In the genomic region with DNA sequence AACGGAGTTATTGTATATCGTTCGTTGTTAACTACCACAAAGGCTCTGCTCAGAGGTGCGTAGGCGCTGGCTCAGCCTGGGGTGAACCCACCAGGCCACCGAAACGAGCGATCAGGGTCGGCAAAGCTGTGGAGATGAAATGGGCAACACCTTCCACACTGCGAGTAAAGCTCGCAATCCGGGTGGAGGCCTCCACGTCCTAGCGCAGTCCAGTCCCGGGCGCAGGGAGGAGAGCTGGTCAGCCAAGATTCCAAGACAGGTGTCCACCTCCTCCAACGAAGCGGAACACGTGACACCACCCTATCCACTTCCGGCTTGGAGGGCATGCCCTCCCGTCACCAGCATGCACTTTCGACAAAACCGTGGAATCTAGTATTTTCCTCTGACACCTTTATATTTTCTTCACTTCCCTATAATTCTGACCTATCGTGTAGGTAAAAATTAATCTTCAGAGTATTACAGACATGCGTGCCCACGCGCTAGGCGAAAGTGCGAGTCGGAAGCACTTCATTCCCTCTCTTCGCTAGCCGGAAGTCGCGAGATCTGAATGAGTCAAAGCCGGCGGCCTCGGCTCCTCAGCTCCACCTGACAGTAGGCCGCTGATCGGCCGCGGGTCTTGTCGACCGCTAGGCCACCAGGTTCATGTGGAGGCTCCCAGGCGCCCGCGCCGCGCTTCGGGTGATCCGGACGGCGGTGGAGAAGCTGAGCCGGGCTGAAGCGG, we compare ENCODE assay signal across 1 cellular context.
A peak's percentile ranks its signal among the peaks of the same experiment; 100 is the strongest.
TF ChIP-seq lines count a peak whose summit lies in the region.

A gene with protein sequence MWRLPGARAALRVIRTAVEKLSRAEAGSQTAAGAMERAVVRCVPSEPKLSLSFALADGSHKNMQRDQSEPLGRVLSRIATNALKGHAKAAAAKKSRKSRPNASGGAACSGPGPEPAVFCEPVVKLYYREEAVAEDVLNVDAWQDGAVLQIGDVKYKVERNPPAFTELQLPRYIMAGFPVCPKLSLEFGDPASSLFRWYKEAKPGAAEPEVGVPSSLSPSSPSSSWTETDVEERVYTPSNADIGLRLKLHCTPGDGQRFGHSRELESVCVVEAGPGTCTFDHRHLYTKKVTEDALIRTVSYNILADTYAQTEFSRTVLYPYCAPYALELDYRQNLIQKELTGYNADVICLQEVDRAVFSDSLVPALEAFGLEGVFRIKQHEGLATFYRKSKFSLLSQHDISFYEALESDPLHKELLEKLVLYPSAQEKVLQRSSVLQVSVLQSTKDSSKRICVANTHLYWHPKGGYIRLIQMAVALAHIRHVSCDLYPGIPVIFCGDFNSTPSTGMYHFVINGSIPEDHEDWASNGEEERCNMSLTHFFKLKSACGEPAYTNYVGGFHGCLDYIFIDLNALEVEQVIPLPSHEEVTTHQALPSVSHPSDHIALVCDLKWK (plus strand): TSS at position 537 of the 721 bp plus-strand sequence. CDS start 106 bp downstream, at position 643.

TF ChIP-seq in K562, 482 proteins besides CTCF, POLR2A, EP300 and RAD21 (continued from another document and continues in another):
- TF ChIP-seq, protein P1, sequence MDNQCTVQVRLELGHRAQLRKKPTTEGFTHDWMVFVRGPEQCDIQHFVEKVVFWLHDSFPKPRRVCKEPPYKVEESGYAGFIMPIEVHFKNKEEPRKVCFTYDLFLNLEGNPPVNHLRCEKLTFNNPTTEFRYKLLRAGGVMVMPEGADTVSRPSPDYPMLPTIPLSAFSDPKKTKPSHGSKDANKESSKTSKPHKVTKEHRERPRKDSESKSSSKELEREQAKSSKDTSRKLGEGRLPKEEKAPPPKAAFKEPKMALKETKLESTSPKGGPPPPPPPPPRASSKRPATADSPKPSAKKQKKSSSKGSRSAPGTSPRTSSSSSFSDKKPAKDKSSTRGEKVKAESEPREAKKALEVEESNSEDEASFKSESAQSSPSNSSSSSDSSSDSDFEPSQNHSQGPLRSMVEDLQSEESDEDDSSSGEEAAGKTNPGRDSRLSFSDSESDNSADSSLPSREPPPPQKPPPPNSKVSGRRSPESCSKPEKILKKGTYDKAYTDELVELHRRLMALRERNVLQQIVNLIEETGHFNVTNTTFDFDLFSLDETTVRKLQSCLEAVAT (IDR thresholded peaks at IDR 0.05), result peak in 1 of 2 experiments; percentile 90; a peak in 2 of 4 replicates
- TF ChIP-seq MTF1 (CRISPR knock-in tag; IDR thresholded peaks at IDR 0.05; ENCODE audit: borderline replicate concordance) (no peak), HDAC6 (IDR thresholded peaks at IDR 0.05; ENCODE audit: low read depth, low read length) (no peak), POLR2H (tag; IDR thresholded peaks at IDR 0.05; ENCODE audit: low read depth) (peak; percentile 69), HDAC8 (tag; IDR thresholded peaks at IDR 0.05) (peak; percentile 80), GABPB1 (CRISPR knock-in tag; IDR thresholded peaks at IDR 0.05) (peak; percentile 95), TEAD2 (tag; IDR thresholded peaks at IDR 0.05) (no peak), ZNF124 (CRISPR knock-in tag; IDR thresholded peaks at IDR 0.05) (no peak), NFE2 (IDR thresholded peaks at IDR 0.05; ENCODE audit: low read depth) (no peak), KLF6 (CRISPR knock-in tag; IDR thresholded peaks at IDR 0.05; ENCODE audit: borderline replicate concordance) (no peak), HMG20B (CRISPR knock-in tag; IDR thresholded peaks at IDR 0.05) (no peak), TRIM28 (IDR thresholded peaks at IDR 0.05) (peak; percentile 57; the same call in 1 of the 2 replicates), CTBP1 (IDR thresholded peaks at IDR 0.05; ENCODE audit: borderline replicate concordance) (no peak; the same call in 1 of the 2 replicates), ILK (tag; IDR thresholded peaks at IDR 0.05; ENCODE audit: borderline replicate concordance, low read depth) (0 out of 2 replicates have a peak, but pooled peaks have one; percentile 21), KDM5B (IDR thresholded peaks at IDR 0.05; ENCODE audit: insufficient replicate concordance, low read depth, low read length) (peak; percentile 86), SP2 (IDR thresholded peaks at IDR 0.05; ENCODE audit: extremely low read depth, low read depth, low read length, poor library complexity, severe bottlenecking) (no peak), DMBX1 (CRISPR knock-in tag; IDR thresholded peaks at IDR 0.05; ENCODE audit: borderline replicate concordance) (peak; percentile 87), LEF1 (IDR thresholded peaks at IDR 0.05) (no peak), ZSCAN29 (IDR thresholded peaks at IDR 0.05) (no peak), ZNF583 (CRISPR knock-in tag; IDR thresholded peaks at IDR 0.05) (0 out of 2 replicates have a peak, but pooled peaks have one; percentile 68), MCM2 (IDR thresholded peaks at IDR 0.05; ENCODE audit: low read depth) (no peak), TRIM24 (IDR thresholded peaks at IDR 0.05) (peak; percentile 82 to 87), ESRRB (CRISPR knock-in tag; IDR thresholded peaks at IDR 0.05; ENCODE audit: borderline replicate concordance) (no peak), KLF13 (tag; IDR thresholded peaks at IDR 0.05; ENCODE audit: borderline replicate concordance, low read depth) (no peak), ZFPM2 (CRISPR knock-in tag; IDR thresholded peaks at IDR 0.05) (no peak), GABPA (tag; conservative IDR thresholded peaks at IDR 0.05; ENCODE audit: low read depth) (peak; percentile 96), SMC3 (conservative IDR thresholded peaks at IDR 0.05; ENCODE audit: insufficient read depth, low read depth, low read length) (no peak), BDP1 (IDR thresholded peaks at IDR 0.05; ENCODE audit: insufficient read depth, insufficient read length) (no peak), ARHGAP35 (IDR thresholded peaks at IDR 0.05; ENCODE audit: partially characterized antibody) (no peak)
- TF ChIP-seq, protein P2, sequence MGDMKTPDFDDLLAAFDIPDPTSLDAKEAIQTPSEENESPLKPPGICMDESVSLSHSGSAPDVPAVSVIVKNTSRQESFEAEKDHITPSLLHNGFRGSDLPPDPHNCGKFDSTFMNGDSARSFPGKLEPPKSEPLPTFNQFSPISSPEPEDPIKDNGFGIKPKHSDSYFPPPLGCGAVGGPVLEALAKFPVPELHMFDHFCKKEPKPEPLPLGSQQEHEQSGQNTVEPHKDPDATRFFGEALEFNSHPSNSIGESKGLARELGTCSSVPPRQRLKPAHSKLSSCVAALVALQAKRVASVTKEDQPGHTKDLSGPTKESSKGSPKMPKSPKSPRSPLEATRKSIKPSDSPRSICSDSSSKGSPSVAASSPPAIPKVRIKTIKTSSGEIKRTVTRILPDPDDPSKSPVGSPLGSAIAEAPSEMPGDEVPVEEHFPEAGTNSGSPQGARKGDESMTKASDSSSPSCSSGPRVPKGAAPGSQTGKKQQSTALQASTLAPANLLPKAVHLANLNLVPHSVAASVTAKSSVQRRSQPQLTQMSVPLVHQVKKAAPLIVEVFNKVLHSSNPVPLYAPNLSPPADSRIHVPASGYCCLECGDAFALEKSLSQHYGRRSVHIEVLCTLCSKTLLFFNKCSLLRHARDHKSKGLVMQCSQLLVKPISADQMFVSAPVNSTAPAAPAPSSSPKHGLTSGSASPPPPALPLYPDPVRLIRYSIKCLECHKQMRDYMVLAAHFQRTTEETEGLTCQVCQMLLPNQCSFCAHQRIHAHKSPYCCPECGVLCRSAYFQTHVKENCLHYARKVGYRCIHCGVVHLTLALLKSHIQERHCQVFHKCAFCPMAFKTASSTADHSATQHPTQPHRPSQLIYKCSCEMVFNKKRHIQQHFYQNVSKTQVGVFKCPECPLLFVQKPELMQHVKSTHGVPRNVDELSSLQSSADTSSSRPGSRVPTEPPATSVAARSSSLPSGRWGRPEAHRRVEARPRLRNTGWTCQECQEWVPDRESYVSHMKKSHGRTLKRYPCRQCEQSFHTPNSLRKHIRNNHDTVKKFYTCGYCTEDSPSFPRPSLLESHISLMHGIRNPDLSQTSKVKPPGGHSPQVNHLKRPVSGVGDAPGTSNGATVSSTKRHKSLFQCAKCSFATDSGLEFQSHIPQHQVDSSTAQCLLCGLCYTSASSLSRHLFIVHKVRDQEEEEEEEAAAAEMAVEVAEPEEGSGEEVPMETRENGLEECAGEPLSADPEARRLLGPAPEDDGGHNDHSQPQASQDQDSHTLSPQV (IDR thresholded peaks at IDR 0.05), result peak; percentile 98
- TF ChIP-seq, protein P3, sequence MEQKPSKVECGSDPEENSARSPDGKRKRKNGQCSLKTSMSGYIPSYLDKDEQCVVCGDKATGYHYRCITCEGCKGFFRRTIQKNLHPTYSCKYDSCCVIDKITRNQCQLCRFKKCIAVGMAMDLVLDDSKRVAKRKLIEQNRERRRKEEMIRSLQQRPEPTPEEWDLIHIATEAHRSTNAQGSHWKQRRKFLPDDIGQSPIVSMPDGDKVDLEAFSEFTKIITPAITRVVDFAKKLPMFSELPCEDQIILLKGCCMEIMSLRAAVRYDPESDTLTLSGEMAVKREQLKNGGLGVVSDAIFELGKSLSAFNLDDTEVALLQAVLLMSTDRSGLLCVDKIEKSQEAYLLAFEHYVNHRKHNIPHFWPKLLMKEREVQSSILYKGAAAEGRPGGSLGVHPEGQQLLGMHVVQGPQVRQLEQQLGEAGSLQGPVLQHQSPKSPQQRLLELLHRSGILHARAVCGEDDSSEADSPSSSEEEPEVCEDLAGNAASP (IDR thresholded peaks at IDR 0.05), result no peak
- TF ChIP-seq, protein P4, sequence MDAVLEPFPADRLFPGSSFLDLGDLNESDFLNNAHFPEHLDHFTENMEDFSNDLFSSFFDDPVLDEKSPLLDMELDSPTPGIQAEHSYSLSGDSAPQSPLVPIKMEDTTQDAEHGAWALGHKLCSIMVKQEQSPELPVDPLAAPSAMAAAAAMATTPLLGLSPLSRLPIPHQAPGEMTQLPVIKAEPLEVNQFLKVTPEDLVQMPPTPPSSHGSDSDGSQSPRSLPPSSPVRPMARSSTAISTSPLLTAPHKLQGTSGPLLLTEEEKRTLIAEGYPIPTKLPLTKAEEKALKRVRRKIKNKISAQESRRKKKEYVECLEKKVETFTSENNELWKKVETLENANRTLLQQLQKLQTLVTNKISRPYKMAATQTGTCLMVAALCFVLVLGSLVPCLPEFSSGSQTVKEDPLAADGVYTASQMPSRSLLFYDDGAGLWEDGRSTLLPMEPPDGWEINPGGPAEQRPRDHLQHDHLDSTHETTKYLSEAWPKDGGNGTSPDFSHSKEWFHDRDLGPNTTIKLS (IDR thresholded peaks at IDR 0.05; ENCODE audit: borderline replicate concordance, low read depth), result peak; percentile 84
- TF ChIP-seq, protein P5, sequence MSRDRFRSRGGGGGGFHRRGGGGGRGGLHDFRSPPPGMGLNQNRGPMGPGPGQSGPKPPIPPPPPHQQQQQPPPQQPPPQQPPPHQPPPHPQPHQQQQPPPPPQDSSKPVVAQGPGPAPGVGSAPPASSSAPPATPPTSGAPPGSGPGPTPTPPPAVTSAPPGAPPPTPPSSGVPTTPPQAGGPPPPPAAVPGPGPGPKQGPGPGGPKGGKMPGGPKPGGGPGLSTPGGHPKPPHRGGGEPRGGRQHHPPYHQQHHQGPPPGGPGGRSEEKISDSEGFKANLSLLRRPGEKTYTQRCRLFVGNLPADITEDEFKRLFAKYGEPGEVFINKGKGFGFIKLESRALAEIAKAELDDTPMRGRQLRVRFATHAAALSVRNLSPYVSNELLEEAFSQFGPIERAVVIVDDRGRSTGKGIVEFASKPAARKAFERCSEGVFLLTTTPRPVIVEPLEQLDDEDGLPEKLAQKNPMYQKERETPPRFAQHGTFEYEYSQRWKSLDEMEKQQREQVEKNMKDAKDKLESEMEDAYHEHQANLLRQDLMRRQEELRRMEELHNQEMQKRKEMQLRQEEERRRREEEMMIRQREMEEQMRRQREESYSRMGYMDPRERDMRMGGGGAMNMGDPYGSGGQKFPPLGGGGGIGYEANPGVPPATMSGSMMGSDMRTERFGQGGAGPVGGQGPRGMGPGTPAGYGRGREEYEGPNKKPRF (IDR thresholded peaks at IDR 0.05; ENCODE audit: low read depth, low read length), result no peak
- TF ChIP-seq, protein P6, sequence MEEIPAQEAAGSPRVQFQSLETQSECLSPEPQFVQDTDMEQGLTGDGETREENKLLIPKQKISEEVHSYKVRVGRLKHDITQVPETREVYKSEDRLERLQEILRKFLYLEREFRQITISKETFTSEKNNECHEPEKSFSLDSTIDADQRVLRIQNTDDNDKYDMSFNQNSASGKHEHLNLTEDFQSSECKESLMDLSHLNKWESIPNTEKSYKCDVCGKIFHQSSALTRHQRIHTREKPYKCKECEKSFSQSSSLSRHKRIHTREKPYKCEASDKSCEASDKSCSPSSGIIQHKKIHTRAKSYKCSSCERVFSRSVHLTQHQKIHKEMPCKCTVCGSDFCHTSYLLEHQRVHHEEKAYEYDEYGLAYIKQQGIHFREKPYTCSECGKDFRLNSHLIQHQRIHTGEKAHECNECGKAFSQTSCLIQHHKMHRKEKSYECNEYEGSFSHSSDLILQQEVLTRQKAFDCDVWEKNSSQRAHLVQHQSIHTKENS (CRISPR knock-in tag; IDR thresholded peaks at IDR 0.05), result no peak
- TF ChIP-seq, protein P7, sequence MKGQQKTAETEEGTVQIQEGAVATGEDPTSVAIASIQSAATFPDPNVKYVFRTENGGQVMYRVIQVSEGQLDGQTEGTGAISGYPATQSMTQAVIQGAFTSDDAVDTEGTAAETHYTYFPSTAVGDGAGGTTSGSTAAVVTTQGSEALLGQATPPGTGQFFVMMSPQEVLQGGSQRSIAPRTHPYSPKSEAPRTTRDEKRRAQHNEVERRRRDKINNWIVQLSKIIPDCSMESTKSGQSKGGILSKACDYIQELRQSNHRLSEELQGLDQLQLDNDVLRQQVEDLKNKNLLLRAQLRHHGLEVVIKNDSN (CRISPR knock-in tag; IDR thresholded peaks at IDR 0.05), result peak; percentile 96
- TF ChIP-seq, protein P8, sequence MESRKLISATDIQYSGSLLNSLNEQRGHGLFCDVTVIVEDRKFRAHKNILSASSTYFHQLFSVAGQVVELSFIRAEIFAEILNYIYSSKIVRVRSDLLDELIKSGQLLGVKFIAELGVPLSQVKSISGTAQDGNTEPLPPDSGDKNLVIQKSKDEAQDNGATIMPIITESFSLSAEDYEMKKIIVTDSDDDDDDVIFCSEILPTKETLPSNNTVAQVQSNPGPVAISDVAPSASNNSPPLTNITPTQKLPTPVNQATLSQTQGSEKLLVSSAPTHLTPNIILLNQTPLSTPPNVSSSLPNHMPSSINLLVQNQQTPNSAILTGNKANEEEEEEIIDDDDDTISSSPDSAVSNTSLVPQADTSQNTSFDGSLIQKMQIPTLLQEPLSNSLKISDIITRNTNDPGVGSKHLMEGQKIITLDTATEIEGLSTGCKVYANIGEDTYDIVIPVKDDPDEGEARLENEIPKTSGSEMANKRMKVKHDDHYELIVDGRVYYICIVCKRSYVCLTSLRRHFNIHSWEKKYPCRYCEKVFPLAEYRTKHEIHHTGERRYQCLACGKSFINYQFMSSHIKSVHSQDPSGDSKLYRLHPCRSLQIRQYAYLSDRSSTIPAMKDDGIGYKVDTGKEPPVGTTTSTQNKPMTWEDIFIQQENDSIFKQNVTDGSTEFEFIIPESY (CRISPR knock-in tag; IDR thresholded peaks at IDR 0.05), result peak; percentile 77
- TF ChIP-seq, protein P9, sequence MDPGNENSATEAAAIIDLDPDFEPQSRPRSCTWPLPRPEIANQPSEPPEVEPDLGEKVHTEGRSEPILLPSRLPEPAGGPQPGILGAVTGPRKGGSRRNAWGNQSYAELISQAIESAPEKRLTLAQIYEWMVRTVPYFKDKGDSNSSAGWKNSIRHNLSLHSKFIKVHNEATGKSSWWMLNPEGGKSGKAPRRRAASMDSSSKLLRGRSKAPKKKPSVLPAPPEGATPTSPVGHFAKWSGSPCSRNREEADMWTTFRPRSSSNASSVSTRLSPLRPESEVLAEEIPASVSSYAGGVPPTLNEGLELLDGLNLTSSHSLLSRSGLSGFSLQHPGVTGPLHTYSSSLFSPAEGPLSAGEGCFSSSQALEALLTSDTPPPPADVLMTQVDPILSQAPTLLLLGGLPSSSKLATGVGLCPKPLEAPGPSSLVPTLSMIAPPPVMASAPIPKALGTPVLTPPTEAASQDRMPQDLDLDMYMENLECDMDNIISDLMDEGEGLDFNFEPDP (CRISPR knock-in tag; IDR thresholded peaks at IDR 0.05), result no peak
